ENCODE assay signal across 29 cellular contexts in genomic region chr1:47584249-47584648, GRCh38.
A peak's percentile ranks its signal among the peaks of the same experiment; 100 is the strongest.
DNase-seq lines count a peak whose midpoint lies in the region; ATAC-seq, FAIRE-seq and TF ChIP-seq lines count a peak whose summit lies in the region.
"Had no signal": no experiment of that assay in that cellular context is flagged by ENCODE, and none has a peak within 500 bp of the region (broad histone marks: within the 10 kb centered on the region; RNA-seq: fewer than 3 reads in every experiment).

No MANE protein-coding gene starts in this region.

- H3K4me3 ChIP-seq in BLaER1: no peak overlapping the region
- H3K4me3 ChIP-seq in RWPE2 (ENCODE audit: severe bottlenecking): no peak overlapping the region
- H3K4me3 ChIP-seq in left lung: no peak overlapping the region
- H3K4me3 ChIP-seq in thoracic aorta: no peak overlapping the region
- H3K4me3 ChIP-seq in kidney (ENCODE audit: low read length in 2 of 2): no peak overlapping the region
- H3K4me3 ChIP-seq: body of pancreas, dorsolateral prefrontal cortex, gastroesophageal sphincter, right lobe of liver, upper lobe of left lung had no signal

- intact Hi-C loops in left lung (cut with DNase I): no loop called here
- intact Hi-C loops in kidney (cut with DNase I): no loop called here

- H4K20me1 ChIP-seq in BLaER1: no peaks in the 10 kb centered on the region

- TF ChIP-seq CTCF in RWPE2 (IDR thresholded peaks at IDR 0.05; ENCODE audit: poor library complexity, severe bottlenecking) (no peak), left lung (IDR thresholded peaks at IDR 0.05) (no peak), thoracic aorta (IDR thresholded peaks at IDR 0.05) (no peak), kidney (IDR thresholded peaks at IDR 0.05; ENCODE audit: borderline replicate concordance, extremely low read depth, insufficient read depth) (no peak)

- H3K9ac ChIP-seq in BLaER1 (0 out of 2 replicates have a peak overlapping the region, but pooled peaks have one; percentile 6), kidney (ENCODE audit: low read length in 2 of 2) (no peak overlapping the region)

- H3K4me1 ChIP-seq in BLaER1: peaks cover 63% of the 10 kb centered on the region
- peaks cover 3% of the 10 kb centered on the region for H3K4me1 ChIP-seq in RWPE2 (ENCODE audit: insufficient read depth, poor library complexity, severe bottlenecking)
- H3K4me1 ChIP-seq in left lung: no peaks in the 10 kb centered on the region
- H3K4me1 ChIP-seq in thoracic aorta (ENCODE audit: control insufficient read depth in 1 of 2, low read depth in 2 of 2): peaks cover 28 to 65% of the 10 kb centered on the region in 2 donors
- no peaks in the 10 kb centered on the region for H3K4me1 ChIP-seq in kidney (ENCODE audit: control insufficient read depth in 1 of 2, insufficient read depth in 1 of 2, low read depth in 1 of 2, low read length in 2 of 2)
- H3K4me1 ChIP-seq: body of pancreas, right lobe of liver had no signal

- DNase-seq in RWPE2 (ENCODE audit: low spot score) (peak; percentile 8), left lung (no peak), thoracic aorta (ENCODE audit: low spot score) (peak; percentile 44), DMS 273 (lab: John Stamatoyannopoulos, UW; ENCODE audit: unreplicated experiment) (no peak), DMS79 (lab: John Stamatoyannopoulos, UW) (no peak), kidney (no peak)
- DNase-seq: activated CD8-positive, alpha-beta memory T cell treated with anti-CD3 and anti-CD28 coated beads, Interleukin-2, amount 50 U/mL, for 4 hours; activated naive CD4-positive, alpha-beta T cell treated with Interleukin-2 at 50 U/mL for 16 hours; AML-193; body of pancreas; CD8-positive, alpha-beta memory T cell; cerebellar nuclear complex; HCEC 1CT; hippocampal formation; left cardiac atrium; NCI-H1417; NCI-H2029 treated with DMSO at 0.1 percent for 48 hours; NCI-H524 treated with DMSO at 0.1 percent for 48 hours; Right ventricle myocardium superior; stimulated activated CD4-positive, alpha-beta T cell treated with anti-CD3 and anti-CD28 coated beads, Interleukin-4, amount 100 ng/mL, for 1 hour; T-helper 17 cell had no signal

- no peak for ATAC-seq in RWPE2 (ENCODE audit: low read depth)
- peak; percentile 92 for ATAC-seq in left lung
- ATAC-seq in thoracic aorta (ENCODE audit: insufficient number of reproducible peaks, low FRiP score, low read depth): no peak
- ATAC-seq: body of pancreas, gastroesophageal sphincter, HepG2, left cardiac atrium, right lobe of liver, SK-N-SH treated with all-trans-retinoic acid at 6 μM for 48 hours, T-helper 17 cell had no signal

- H3K27ac ChIP-seq in BLaER1: no peak overlapping the region
- H3K27ac ChIP-seq in RWPE2 (ENCODE audit: poor library complexity, severe bottlenecking): no peak overlapping the region
- no peak overlapping the region for H3K27ac ChIP-seq in left lung
- peak overlapping the region; percentile 3 to 16 for H3K27ac ChIP-seq in thoracic aorta
- no peak overlapping the region for H3K27ac ChIP-seq in kidney (ENCODE audit: low read depth in 2 of 2, low read length in 2 of 2)
- H3K27ac ChIP-seq: body of pancreas, dorsolateral prefrontal cortex, gastroesophageal sphincter, right lobe of liver, upper lobe of left lung had no signal

- H3K36me3 ChIP-seq in BLaER1 (no peaks in the 10 kb centered on the region), RWPE2 (ENCODE audit: low read depth) (no peaks in the 10 kb centered on the region), left lung (no peaks in the 10 kb centered on the region), thoracic aorta (no peaks in the 10 kb centered on the region), kidney (ENCODE audit: control insufficient read depth in 1 of 2, insufficient read depth in 2 of 2, low read length in 2 of 2) (no peaks in the 10 kb centered on the region)
- H3K36me3 ChIP-seq: gastroesophageal sphincter, right lobe of liver, upper lobe of left lung had no signal

- H3K9me3 ChIP-seq in BLaER1 (no peaks in the 10 kb centered on the region), RWPE2 (ENCODE audit: severe bottlenecking) (no peaks in the 10 kb centered on the region), left lung (no peaks in the 10 kb centered on the region), thoracic aorta (no peaks in the 10 kb centered on the region), kidney (ENCODE audit: control insufficient read depth in 1 of 2, low read length in 2 of 2) (no peaks in the 10 kb centered on the region)
- H3K9me3 ChIP-seq: body of pancreas, gastroesophageal sphincter, right lobe of liver, upper lobe of left lung had no signal

- H3K27me3 ChIP-seq in BLaER1 (no peaks in the 10 kb centered on the region), RWPE2 (ENCODE audit: insufficient read depth, poor library complexity, severe bottlenecking) (no peaks in the 10 kb centered on the region), left lung (peaks cover 0 to 4% of the 10 kb centered on the region in 2 donors), thoracic aorta (replicated peaks; ENCODE audit: insufficient read depth) (no peaks in the 10 kb centered on the region)
- H3K27me3 ChIP-seq: body of pancreas, right lobe of liver, upper lobe of left lung had no signal

- no peak for FAIRE-seq in kidney (lab: Jason Lieb, UNC)
- FAIRE-seq: HepG2, TTC549 had no signal

- peak overlapping the region; percentile 80 for H3K4me2 ChIP-seq in BLaER1

Comparison
In these comparisons a context has a peak if more than half of its experiments do, and no peak if none do; other contexts are left out.
1. H3K27ac ChIP-seq: peak in thoracic aorta (2 of 2); none in BLaER1 (single experiment), RWPE2 (single experiment), left lung (0 of 2) and kidney (0 of 2).
2. DNase-seq: peak in RWPE2 (single experiment) and thoracic aorta (single experiment); none in left lung (0 of 2), DMS 273 (single experiment), DMS79 (single experiment) and kidney (single experiment).